21 cellular contexts compared by ENCODE assay signal in the genomic region with DNA sequence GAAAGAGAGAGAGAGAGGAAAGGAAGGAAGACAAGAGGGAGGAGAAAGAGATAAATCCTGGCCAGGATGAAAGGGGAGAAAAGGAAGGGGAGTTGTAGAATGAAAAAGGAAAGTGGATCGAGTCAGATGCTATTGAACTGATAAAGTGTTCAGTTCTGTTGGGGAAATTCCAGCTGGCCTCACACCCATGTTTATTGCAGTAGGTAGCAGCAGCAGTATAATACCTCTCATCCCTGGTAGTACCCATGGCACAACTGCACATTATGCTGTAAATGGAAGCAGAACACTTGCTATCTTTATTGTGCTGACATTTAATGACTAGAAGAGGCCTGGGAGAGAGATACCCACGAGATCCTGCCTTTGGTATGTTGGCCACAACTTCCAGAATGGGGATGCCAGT.
"Had no signal": no experiment of that assay in that cellular context is flagged by ENCODE, and none has a peak within 500 bp of the region (broad histone marks: within the 10 kb centered on the region; RNA-seq: fewer than 3 reads in every experiment).

No MANE protein-coding gene starts in this region.

- H3K4me3 ChIP-seq: left ventricle myocardium inferior, thyroid gland had no signal

- H3K36me3 ChIP-seq: left ventricle myocardium inferior, thyroid gland had no signal

- ATAC-seq: activated CD8-positive, alpha-beta T cell treated with anti-CD3 and anti-CD28 coated beads, Interleukin-2, amount 10 ng/mL, durations not matched to agents 7 days and 5 days; naive thymus-derived CD4-positive, alpha-beta T cell had no signal

- H3K27ac Mint-ChIP-seq: activated CD4-positive, alpha-beta T cell treated with anti-CD3 and anti-CD28 coated beads, Interleukin-2, amount 10 ng/mL, durations not matched to agents 24 days and 14 days; activated CD8-positive, alpha-beta T cell treated with anti-CD3 and anti-CD28 coated beads, Interleukin-2, amount 10 ng/mL, durations not matched to agents 7 days and 5 days; activated naive CD4-positive, alpha-beta T cell treated with anti-CD3 and anti-CD28 coated beads for 36 hours; activated T-cell treated with anti-CD3 and anti-CD28 coated beads, Interleukin-2, amount 50 U/mL, for 24 hours; activated T-helper 2 cell treated with anti-CD3 and anti-CD28 coated beads, Interferon-gamma antibody, Interleukin-2, Interleukin-4, amounts not matched to agents 10 μg/mL and 5 μg/mL and 100 μg/mL, durations not matched to agents 14 hours and 24 hours and 36 hours; brain; naive thymus-derived CD4-positive, alpha-beta T cell had no signal

- H3K27me3 ChIP-seq: thyroid gland had no signal

- H3K4me1 ChIP-seq: left ventricle myocardium inferior, parathyroid adenoma, thyroid gland had no signal

- H3K9me3 ChIP-seq: left ventricle myocardium inferior, thyroid gland had no signal

- H3K27me3 Mint-ChIP-seq: activated CD4-positive, alpha-beta T cell treated with anti-CD3 and anti-CD28 coated beads, Interleukin-2, amount 10 ng/mL, durations not matched to agents 24 days and 14 days had no signal

- DNase-seq: activated CD4-positive, alpha-beta T cell treated with anti-CD3 and anti-CD28 coated beads, Interleukin-2, amount 10 ng/mL, durations not matched to agents 24 days and 14 days; activated CD8-positive, alpha-beta T cell treated with anti-CD3 and anti-CD28 coated beads, Interleukin-2, amount 10 ng/mL, durations not matched to agents 7 days and 5 days; activated naive CD4-positive, alpha-beta T cell treated with anti-CD3 and anti-CD28 coated beads for 36 hours; activated T-cell treated with anti-CD3 and anti-CD28 coated beads, Interleukin-2, amount 50 U/mL, for 24 hours; central memory CD4-positive, alpha-beta T cell; kidney; left ventricle myocardium inferior; mammary epithelial cell; midbrain; naive thymus-derived CD4-positive, alpha-beta T cell; stimulated activated CD4-positive, alpha-beta T cell treated with anti-CD3 and anti-CD28 coated beads, Interleukin-12 subunit alpha, Interleukin-12 subunit beta, amount 100 ng/mL, for 4 hours; stimulated activated CD4-positive, alpha-beta T cell treated with anti-CD3 and anti-CD28 coated beads, Interleukin-2, amount 100 ng/mL, for 24 hours; stimulated activated naive CD4-positive, alpha-beta T cell treated with Interleukin-2 at 50 U/mL for 16 hours; T-helper 1 cell; T1000; thyroid gland had no signal

- H3K9me3 Mint-ChIP-seq: activated CD4-positive, alpha-beta T cell treated with anti-CD3 and anti-CD28 coated beads, Interleukin-2, amount 10 ng/mL, durations not matched to agents 24 days and 14 days; activated naive CD4-positive, alpha-beta T cell treated with anti-CD3 and anti-CD28 coated beads for 36 hours; activated T-cell treated with anti-CD3 and anti-CD28 coated beads, Interleukin-2, amount 50 U/mL, for 24 hours; activated T-helper 2 cell treated with anti-CD3 and anti-CD28 coated beads, Interferon-gamma antibody, Interleukin-2, Interleukin-4, amounts not matched to agents 10 μg/mL and 5 μg/mL and 100 μg/mL, durations not matched to agents 14 hours and 24 hours and 36 hours; naive thymus-derived CD4-positive, alpha-beta T cell had no signal

- H3K36me3 Mint-ChIP-seq: brain; naive thymus-derived CD4-positive, alpha-beta T cell had no signal

- FAIRE-seq: colon, frontal cortex had no signal

- H3K4me3 Mint-ChIP-seq: activated CD4-positive, alpha-beta T cell treated with anti-CD3 and anti-CD28 coated beads, Interleukin-2, amount 10 ng/mL, durations not matched to agents 24 days and 14 days; activated CD8-positive, alpha-beta T cell treated with anti-CD3 and anti-CD28 coated beads, Interleukin-2, amount 10 ng/mL, durations not matched to agents 7 days and 5 days; activated naive CD4-positive, alpha-beta T cell treated with anti-CD3 and anti-CD28 coated beads for 36 hours; activated T-cell treated with anti-CD3 and anti-CD28 coated beads, Interleukin-2, amount 50 U/mL, for 24 hours; brain; naive thymus-derived CD4-positive, alpha-beta T cell had no signal

- H3K4me1 Mint-ChIP-seq: activated CD4-positive, alpha-beta T cell treated with anti-CD3 and anti-CD28 coated beads, Interleukin-2, amount 10 ng/mL, durations not matched to agents 24 days and 14 days; brain; naive thymus-derived CD4-positive, alpha-beta T cell had no signal

- H3K27ac ChIP-seq: left ventricle myocardium inferior, parathyroid adenoma, thyroid gland had no signal
